16 cellular contexts compared by ENCODE assay signal in genomic region chr6:45431314-45432058, GRCh38. TPM values are rescaled to one million over a fixed set of nuclear protein-coding genes. Genes with fewer than 3 reads are reported as not detected.
DNase-seq lines count a peak whose midpoint lies in the region; ATAC-seq lines count a peak whose summit lies in the region.
"Had no signal": no experiment of that assay in that cellular context is flagged by ENCODE, and none has a peak within 500 bp of the region (broad histone marks: within the 10 kb centered on the region; RNA-seq: fewer than 3 reads in every experiment).

No MANE protein-coding gene starts in this region.

- peaks cover 4% of the 10 kb centered on the region for H3K27me3 Mint-ChIP-seq in activated naive CD4-positive, alpha-beta T cell treated with anti-CD3 and anti-CD28 coated beads for 36 hours (ENCODE audit: low read depth)
- H3K27me3 Mint-ChIP-seq in T-cell = no peaks in the 10 kb centered on the region
- H3K27me3 Mint-ChIP-seq in stimulated activated naive CD8-positive, alpha-beta T cell treated with anti-CD3 and anti-CD28 coated beads, Interleukin-15, amount 100 ng/mL, for 72 hours = no peaks in the 10 kb centered on the region
- H3K27me3 Mint-ChIP-seq: dendritic cell treated with granulocyte-macrophage colony-stimulating factor and Interleukin-4, amounts not matched to agents 40 ng/mL and 50 ng/mL, for 4 days had no signal

- H3K36me3 Mint-ChIP-seq in activated naive CD4-positive, alpha-beta T cell treated with anti-CD3 and anti-CD28 coated beads for 36 hours (ENCODE audit: low read depth) = peaks cover 4% of the 10 kb centered on the region
- peaks cover 3% of the 10 kb centered on the region for H3K36me3 Mint-ChIP-seq in T-cell
- H3K36me3 Mint-ChIP-seq: activated naive CD4-positive, alpha-beta T cell treated with anti-CD3 and anti-CD28 coated beads, Interleukin-2, amount 50 U/mL, for 24 hours had no signal

- ATAC-seq in T-cell (replicated peaks in 1 of 4) = peak; percentile 26 to 54 (median 48)
- peak; percentile 59 for ATAC-seq in stimulated activated naive CD8-positive, alpha-beta T cell treated with anti-CD3 and anti-CD28 coated beads, Interleukin-15, amount 100 ng/mL, for 72 hours
- ATAC-seq in HG03135 (IDR thresholded peaks at IDR 0.05; ENCODE audit: unreplicated experiment) = no peak

- POLR2A ChIA-PET in T-cell (lab: Charles Lee) = interaction anchor here in 1 of 2 donors (0.6 kb wide), 1 partner anchor 10 kb away, joined by 5 read pairs; no protein-coding TSS in a partner anchor

- peak overlapping the region; percentile 59 for H3K27ac Mint-ChIP-seq in activated naive CD4-positive, alpha-beta T cell treated with anti-CD3 and anti-CD28 coated beads for 36 hours
- H3K27ac Mint-ChIP-seq in T-cell = peak overlapping the region; percentile 62 to 85
- H3K27ac Mint-ChIP-seq in stimulated activated naive CD8-positive, alpha-beta T cell treated with anti-CD3 and anti-CD28 coated beads, Interleukin-15, amount 100 ng/mL, for 72 hours = peak overlapping the region; percentile 94 to 97
- H3K27ac Mint-ChIP-seq: activated naive CD4-positive, alpha-beta T cell treated with anti-CD3 and anti-CD28 coated beads, Interleukin-2, amount 50 U/mL, for 24 hours; HFFc6 had no signal

- peak overlapping the region; percentile 51 for H3K4me3 Mint-ChIP-seq in activated naive CD4-positive, alpha-beta T cell treated with anti-CD3 and anti-CD28 coated beads for 36 hours
- H3K4me3 Mint-ChIP-seq in T-cell = peak overlapping the region; percentile 9 to 58 (median 16)
- peak overlapping the region; percentile 81 to 89 for H3K4me3 Mint-ChIP-seq in stimulated activated naive CD8-positive, alpha-beta T cell treated with anti-CD3 and anti-CD28 coated beads, Interleukin-15, amount 100 ng/mL, for 72 hours
- H3K4me3 Mint-ChIP-seq: activated naive CD4-positive, alpha-beta T cell treated with anti-CD3 and anti-CD28 coated beads, Interleukin-2, amount 50 U/mL, for 24 hours; dendritic cell treated with granulocyte-macrophage colony-stimulating factor and Interleukin-4, amounts not matched to agents 40 ng/mL and 50 ng/mL, for 4 days; HFFc6 had no signal

- intact Hi-C loops in activated naive CD4-positive, alpha-beta T cell treated with anti-CD3 and anti-CD28 coated beads for 36 hours (cut with micrococcal nuclease) = loop anchor here (1.0 kb wide), 1 partner anchor 8 kb away; no protein-coding TSS in a partner anchor

- H3K4me1 Mint-ChIP-seq in activated naive CD4-positive, alpha-beta T cell treated with anti-CD3 and anti-CD28 coated beads for 36 hours (ENCODE audit: low read depth) = peaks cover 60% of the 10 kb centered on the region
- peaks cover 38 to 73% (median 70%) of the 10 kb centered on the region in 3 donors for H3K4me1 Mint-ChIP-seq in T-cell
- peaks cover 74% of the 10 kb centered on the region for H3K4me1 Mint-ChIP-seq in stimulated activated naive CD8-positive, alpha-beta T cell treated with anti-CD3 and anti-CD28 coated beads, Interleukin-15, amount 100 ng/mL, for 72 hours

- no peaks in the 10 kb centered on the region for H3K9me3 Mint-ChIP-seq in activated naive CD4-positive, alpha-beta T cell treated with anti-CD3 and anti-CD28 coated beads for 36 hours
- H3K9me3 Mint-ChIP-seq in T-cell = no peaks in the 10 kb centered on the region
- H3K9me3 Mint-ChIP-seq in stimulated activated naive CD8-positive, alpha-beta T cell treated with anti-CD3 and anti-CD28 coated beads, Interleukin-15, amount 100 ng/mL, for 72 hours = no peaks in the 10 kb centered on the region
- H3K9me3 Mint-ChIP-seq: activated naive CD4-positive, alpha-beta T cell treated with anti-CD3 and anti-CD28 coated beads, Interleukin-2, amount 50 U/mL, for 24 hours; dendritic cell treated with granulocyte-macrophage colony-stimulating factor and Interleukin-4, amounts not matched to agents 40 ng/mL and 50 ng/mL, for 4 days; HFFc6 had no signal

- CTCF ChIA-PET in activated naive CD4-positive, alpha-beta T cell treated with anti-CD3 and anti-CD28 coated beads for 36 hours (lab: Charles Lee) = interaction anchor here (0.8 kb wide), 1 partner anchor 8 kb away, joined by 3 read pairs; no protein-coding TSS in a partner anchor
- CTCF ChIA-PET in T-cell (lab: Charles Lee) = no interaction called here

- DNase-seq in activated naive CD4-positive, alpha-beta T cell treated with anti-CD3 and anti-CD28 coated beads for 36 hours = no peak
- no peak for DNase-seq in activated naive CD4-positive, alpha-beta T cell treated with Interleukin-2 at 50 U/mL for 16 hours
- DNase-seq in T-cell (no peak), NCI-H2227 (lab: John Stamatoyannopoulos, UW; ENCODE audit: unreplicated experiment) (no peak)
- peak; percentile 35 for DNase-seq in central memory CD4-positive, alpha-beta T cell
- DNase-seq in stimulated activated naive CD8-positive, alpha-beta T cell treated with anti-CD3 and anti-CD28 coated beads, Interleukin-15, amount 100 ng/mL, for 72 hours = peak in 1 of 2 donors; percentile 21
- DNase-seq in stimulated activated CD4-positive, alpha-beta T cell treated with anti-CD3 and anti-CD28 coated beads, Interleukin-15, amount 100 ng/mL, for 24 hours = no peak
- DNase-seq: brain microvascular endothelial cell; Calu3; HFFc6; MM.1S; NCI-H187 treated with DMSO at 0.1 percent for 48 hours; stimulated activated CD4-positive, alpha-beta T cell treated with anti-CD3 and anti-CD28 coated beads, Interleukin-4, amount 100 ng/mL, for 1 hour had no signal

RNA-seq across cellular contexts. Expression of gene SUPT3H, which starts 53.8 kb away (rescaled TPM):
- total RNA-seq in activated naive CD4-positive, alpha-beta T cell treated with anti-CD3 and anti-CD28 coated beads for 36 hours = 10 to 100 TPM; 15.7 to 17.9 TPM
- total RNA-seq in T-cell = 10 to 100 TPM in 3 of 5 donors, 1 to 10 TPM in 2; 9.3 to 12.9 (median 10.7) TPM

Comparison
In these comparisons a context has a peak if more than half of its experiments do, and no peak if none do; other contexts are left out.
1. H3K4me3 Mint-ChIP-seq: peak in every context shown above with its lines; median percentile 85 in stimulated activated naive CD8-positive, alpha-beta T cell treated with anti-CD3 and anti-CD28 coated beads, Interleukin-15, amount 100 ng/mL, for 72 hours; 51 in activated naive CD4-positive, alpha-beta T cell treated with anti-CD3 and anti-CD28 coated beads for 36 hours; 16 in T-cell.